17 cellular contexts compared by ENCODE assay signal in the genomic region with DNA sequence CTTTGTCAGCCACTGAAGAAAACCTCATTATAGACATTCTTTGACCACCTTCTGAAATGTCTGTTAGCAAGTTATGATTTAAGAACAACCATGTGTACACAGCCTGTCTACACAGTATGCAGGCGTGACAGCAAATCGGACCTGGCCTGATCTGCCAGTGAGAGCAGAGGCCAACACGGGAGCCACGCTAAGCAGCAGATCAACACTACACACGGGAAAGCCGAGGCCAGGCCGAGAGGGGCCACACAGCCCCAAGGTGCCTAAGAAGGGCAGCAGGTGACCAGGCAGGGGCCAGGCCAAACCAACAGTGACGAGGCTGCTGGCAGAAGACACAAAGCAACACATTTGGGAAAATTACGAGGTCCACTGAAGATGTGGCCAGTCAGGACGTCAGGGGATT. TPM values are rescaled to one million over a fixed set of nuclear protein-coding genes. Genes with fewer than 3 reads are reported as not detected.
DNase-seq lines count a peak whose midpoint lies in the region; ATAC-seq and TF ChIP-seq lines count a peak whose summit lies in the region.
"Had no signal": no experiment of that assay in that cellular context is flagged by ENCODE, and none has a peak within 500 bp of the region (broad histone marks: within the 10 kb centered on the region; RNA-seq: fewer than 3 reads in every experiment).

No MANE protein-coding gene starts in this region.

- no peak for TF ChIP-seq EP300 in esophagus muscularis mucosa (IDR thresholded peaks at IDR 0.05)
- no peak for TF ChIP-seq EP300 in upper lobe of left lung (IDR thresholded peaks at IDR 0.05)

- H3K4me1 ChIP-seq in PC-9 (replicated peaks; ENCODE audit: insufficient read depth) = peaks cover 47% of the 10 kb centered on the region
- H3K4me1 ChIP-seq in esophagus muscularis mucosa = peaks cover 22 to 37% (median 34%) of the 10 kb centered on the region in 4 donors
- H3K4me1 ChIP-seq in skeletal muscle tissue (ENCODE audit: control insufficient read depth in 3 of 3, insufficient read depth in 3 of 3, low read length in 3 of 3) = peaks cover 20 to 30% (median 21%) of the 10 kb centered on the region in 3 donors
- peaks cover 21 to 35% (median 27%) of the 10 kb centered on the region in 4 donors for H3K4me1 ChIP-seq in upper lobe of left lung

- ATAC-seq in GM21360 (IDR thresholded peaks at IDR 0.05; ENCODE audit: unreplicated experiment) = no peak
- ATAC-seq in upper lobe of left lung (ENCODE audit: low FRiP score in 2 of 2) = no peak
- ATAC-seq: activated CD4-positive, alpha-beta T cell treated with anti-CD3 and anti-CD28 coated beads for 36 hours; naive thymus-derived CD4-positive, alpha-beta T cell; stimulated activated effector memory CD8-positive, alpha-beta T cell treated with anti-CD3 and anti-CD28 coated beads, Interleukin-12 subunit alpha, Interleukin-12 subunit beta, amount 100 ng/mL, for 72 hours had no signal

- no peaks in the 10 kb centered on the region for H3K9me3 ChIP-seq in AG04450 (ENCODE audit: control insufficient read depth, insufficient read depth, low read length)
- no peaks in the 10 kb centered on the region for H3K9me3 ChIP-seq in PC-9 (ENCODE audit: insufficient read depth, low read depth)
- H3K9me3 ChIP-seq in esophagus muscularis mucosa = no peaks in the 10 kb centered on the region
- no peaks in the 10 kb centered on the region for H3K9me3 ChIP-seq in skeletal muscle tissue (ENCODE audit: control insufficient read depth in 3 of 3, low read length in 3 of 3)
- no peaks in the 10 kb centered on the region for H3K9me3 ChIP-seq in upper lobe of left lung

- TF ChIP-seq CTCF in AG04450 (IDR thresholded peaks at IDR 0.05; ENCODE audit: low read depth, low read length) (no peak), PC-9 (conservative IDR thresholded peaks at IDR 0.05) (no peak), esophagus muscularis mucosa (IDR thresholded peaks at IDR 0.05) (no peak), upper lobe of left lung (IDR thresholded peaks at IDR 0.05) (no peak)

- H3K27ac ChIP-seq in AG04450 (ENCODE audit: low read depth, low read length) = peak overlapping the region; percentile 21
- 0 out of 2 replicates have a peak overlapping the region, but pooled peaks have one; percentile 63 for H3K27ac ChIP-seq in PC-9
- peak overlapping the region in 3 of 4 donors; percentile 37 to 86 (median 82) for H3K27ac ChIP-seq in esophagus muscularis mucosa (replicated peaks in 1 of 4)
- H3K27ac ChIP-seq in skeletal muscle tissue (ENCODE audit: low read depth, low read length) = peak overlapping the region; percentile 76
- H3K27ac ChIP-seq in upper lobe of left lung = peak overlapping the region in 1 of 4 donors; percentile 76

- H3K4me2 ChIP-seq in PC-9 = 0 out of 2 replicates have a peak overlapping the region, but pooled peaks have one; percentile 88

- H2AFZ ChIP-seq in PC-9 = no peak overlapping the region

- peaks cover 57% of the 10 kb centered on the region for H3F3A ChIP-seq in PC-9 (ENCODE audit: insufficient read depth, low read depth)

- H3K79me2 ChIP-seq in PC-9 (ENCODE audit: low read depth) = peaks cover 12% of the 10 kb centered on the region; the same call in 1 of the 2 replicates

- peaks cover 19% of the 10 kb centered on the region for H4K20me1 ChIP-seq in PC-9 (ENCODE audit: insufficient read depth)

- POLR2A ChIA-PET in AG04450 (lab: Yijun Ruan, JAX) (no interaction called here), PC-9 (lab: Charles Lee; ENCODE audit: unreplicated experiment) (interaction anchor here (0.6 kb wide), 1 partner anchor 11 kb away, joined by 3 read pairs; no protein-coding TSS in a partner anchor)

- H3K27me3 ChIP-seq in AG04450 (ENCODE audit: control insufficient read depth, insufficient read depth, low read length) (no peaks in the 10 kb centered on the region), PC-9 (ENCODE audit: insufficient read depth, low read depth) (no peaks in the 10 kb centered on the region), esophagus muscularis mucosa (no peaks in the 10 kb centered on the region), skeletal muscle tissue (ENCODE audit: control insufficient read depth in 3 of 3, insufficient read depth in 3 of 3, low read length in 3 of 3) (no peaks in the 10 kb centered on the region), upper lobe of left lung (no peaks in the 10 kb centered on the region)

- DNase-seq in AG04450 (ENCODE audit: low read depth, low spot score) (no peak), PC-9 (no peak), esophagus muscularis mucosa (ENCODE audit: extremely low spot score) (no peak), upper lobe of left lung (no peak)
- DNase-seq in stimulated activated CD4-positive, alpha-beta T cell treated with anti-CD3 and anti-CD28 coated beads, Interleukin-4, amount 100 ng/mL, for 24 hours = no peak
- no peak for DNase-seq in stimulated activated CD4-positive, alpha-beta T cell treated with anti-CD3 and anti-CD28 coated beads, Interleukin-12 subunit alpha, Interleukin-12 subunit beta, amount 100 ng/mL, for 4 hours
- DNase-seq: activated CD4-positive, alpha-beta T cell treated with anti-CD3 and anti-CD28 coated beads for 36 hours; activated gamma-delta T cell; effector memory CD4-positive, alpha-beta T cell; Karpas-422; naive thymus-derived CD4-positive, alpha-beta T cell; NCI-H1105; NCI-H2107; NCI-H774 had no signal

- CTCF ChIA-PET in AG04450 (lab: Charles Lee) = interaction anchor here (4.8 kb wide), 1 partner anchor 33 kb away, joined by 28 read pairs; no protein-coding TSS in a partner anchor
- CTCF ChIA-PET in PC-9 (lab: Charles Lee) = interaction anchor here (0.7 kb wide), 1 partner anchor 75 kb away, joined by 4 read pairs; no protein-coding TSS in a partner anchor

- H3K9ac ChIP-seq in skeletal muscle tissue (ENCODE audit: low read depth in 1 of 3, low read length in 3 of 3) = no peak overlapping the region

- no TSS peak for BruUV-seq in PC-9 (replicated peaks; lab: Mats Ljungman, UMichigan)

- H3K9me2 ChIP-seq in PC-9 (ENCODE audit: insufficient read depth) = no peaks in the 10 kb centered on the region

- H3K36me3 ChIP-seq in PC-9 (ENCODE audit: low read depth) (peaks cover 3% of the 10 kb centered on the region), esophagus muscularis mucosa (peaks cover 56 to 95% (median 81%) of the 10 kb centered on the region in 4 donors), skeletal muscle tissue (ENCODE audit: control insufficient read depth in 3 of 3, insufficient read depth in 3 of 3, low read length in 3 of 3) (peaks cover 70 to 73% (median 72%) of the 10 kb centered on the region in 3 donors), upper lobe of left lung (peaks cover 37 to 93% (median 78%) of the 10 kb centered on the region in 4 donors)

- 82% methylated on average over 8 of the region's 10 CpGs for WGBS in esophagus muscularis mucosa
- WGBS in upper lobe of left lung, 2 donors = 89 to 92% methylated on average over 10 of the region's 10 CpGs

- TF ChIP-seq POLR2A in esophagus muscularis mucosa (IDR thresholded peaks at IDR 0.05; ENCODE audit: low read depth) (no peak), upper lobe of left lung (IDR thresholded peaks at IDR 0.05) (no peak)

- intact Hi-C loops in PC-9 (cut with micrococcal nuclease; ENCODE audit: unreplicated experiment) (loop anchor here (10.0 kb wide), 1 partner anchor 174 kb away; the partner anchor contains the start of gene BAHCC1), esophagus muscularis mucosa (cut with DNase I) (no loop called here)

- no peak overlapping the region for H3K4me3 ChIP-seq in AG04450 (ENCODE audit: low read depth, low read length)
- H3K4me3 ChIP-seq in PC-9 = no peak overlapping the region
- H3K4me3 ChIP-seq in esophagus muscularis mucosa = no peak overlapping the region
- no peak overlapping the region for H3K4me3 ChIP-seq in skeletal muscle tissue (ENCODE audit: low read length in 3 of 3)
- H3K4me3 ChIP-seq in upper lobe of left lung = no peak overlapping the region

RNA-seq across cellular contexts. Expression of gene FAAP100, which starts 16.3 kb away (rescaled TPM):
- polyA plus RNA-seq in AG04450 (2011; rRNA removed) = 5.3 and 8.3 TPM in 2 replicates
- 6.0 and 6.7 TPM in 2 replicates for polyA minus RNA-seq in AG04450 (2011; rRNA and poly(A)+ RNA removed)
- total RNA-seq in PC-9 (2021) (34.0 and 43.8 TPM in 2 replicates), esophagus muscularis mucosa (10 to 100 TPM; 13.7 to 33.3 (median 18.6) TPM), skeletal muscle tissue (7.8 TPM), upper lobe of left lung (10 to 100 TPM; 22.0 to 70.2 (median 32.5) TPM)

RNA-seq across cellular contexts. Expression of gene FSCN2, which starts 40.2 kb away (rescaled TPM):
- polyA plus RNA-seq in AG04450 (2011; rRNA removed) = 0.26 and 0.41 TPM in 2 replicates
- 1.0 TPM in 1 of 2 replicates, not detected in the other for polyA minus RNA-seq in AG04450 (2011; rRNA and poly(A)+ RNA removed)
- total RNA-seq in PC-9 (2021) (4.3 and 11.5 TPM in 2 replicates), esophagus muscularis mucosa (1 to 10 TPM; 1.2 to 2.4 (median 1.7) TPM), skeletal muscle tissue (1.0 TPM), upper lobe of left lung (10 to 100 TPM in 1 of 6 donors, 1 to 10 TPM in 5; 2.7 to 37.7 (median 3.9) TPM)
- polyA plus RNA-seq: naive thymus-derived CD4-positive, alpha-beta T cell had no signal

RNA-seq across cellular contexts. Expression of gene ACTG1, which starts 55.8 kb away (rescaled TPM):
- 2,721 and 3,607 TPM in 2 replicates for polyA plus RNA-seq in AG04450 (2011; rRNA removed)
- polyA minus RNA-seq in AG04450 (2011; rRNA and poly(A)+ RNA removed) = 3,368 and 4,319 TPM in 2 replicates
- total RNA-seq in PC-9 (2021) (3,629 and 4,502 TPM in 2 replicates), esophagus muscularis mucosa (1,000 to 10,000 TPM in 3 of 4 donors, 100 to 1,000 TPM in 1; 972 to 1,850 (median 1,126) TPM), skeletal muscle tissue (1,613 TPM), upper lobe of left lung (1,000 to 10,000 TPM in 5 of 6 donors, 100 to 1,000 TPM in 1; 902 to 3,864 (median 2,097) TPM)
